In the genomic region with DNA sequence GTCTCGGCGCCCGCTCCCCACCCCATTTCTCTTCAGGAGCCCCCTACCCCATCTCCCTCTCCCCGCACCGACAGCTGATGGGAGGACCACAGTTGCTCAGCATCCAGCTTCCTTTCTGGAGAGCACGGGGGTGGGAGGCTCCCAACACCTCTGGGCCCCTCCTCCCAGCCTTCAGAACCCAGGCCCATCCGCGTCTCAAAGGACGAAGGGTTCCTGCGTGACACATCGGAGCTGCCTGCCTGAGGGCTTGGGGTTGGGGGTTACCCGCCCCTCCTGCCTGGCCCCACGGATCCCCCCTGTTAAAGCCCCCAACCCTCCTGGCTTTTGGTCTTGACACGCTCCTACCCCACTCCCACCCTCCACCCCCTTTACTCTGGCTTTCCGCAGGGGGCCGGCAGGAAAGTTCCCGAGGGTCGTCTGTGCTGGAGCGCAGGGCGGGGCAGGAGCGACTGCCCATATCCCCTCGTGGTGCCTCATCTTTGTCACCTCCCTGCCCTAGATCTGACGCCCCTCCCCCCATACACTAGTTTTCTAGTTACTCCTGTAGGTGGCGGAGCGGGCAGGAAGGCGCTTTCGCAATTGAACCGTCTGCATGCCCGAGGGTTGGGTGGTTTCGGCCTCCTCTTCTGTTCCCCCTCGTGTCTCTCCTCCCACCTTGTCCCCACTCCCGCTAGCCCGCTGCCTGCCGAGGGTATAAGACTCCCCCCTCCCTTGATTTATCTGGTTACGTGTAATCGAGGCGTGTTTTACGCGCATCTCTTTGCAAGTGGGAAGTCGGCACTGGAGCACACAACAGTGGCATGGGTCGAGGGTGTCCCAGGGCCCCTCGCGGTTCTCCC, we compare ENCODE assay signal across 8 cellular contexts. TPM values are rescaled to one million over a fixed set of nuclear protein-coding genes. Genes with fewer than 3 reads are reported as not detected.
DNase-seq lines count a peak whose midpoint lies in the region; ATAC-seq and TF ChIP-seq lines count a peak whose summit lies in the region.

No MANE protein-coding gene starts in this region.

- peaks cover 36% of the 10 kb centered on the region for H3K4me1 Mint-ChIP-seq in activated CD4-positive, alpha-beta memory T cell treated with anti-CD3 and anti-CD28 coated beads for 36 hours (ENCODE audit: low read depth)

- peaks cover 17% of the 10 kb centered on the region for H3K27me3 Mint-ChIP-seq in activated CD4-positive, alpha-beta memory T cell treated with anti-CD3 and anti-CD28 coated beads for 36 hours

- CTCF ChIA-PET in A673 (lab: Charles Lee), result interaction anchor here (0.5 to 2.2 kb wide), 18 partner anchors 15 to 512 kb away, joined by 3 to 37 read pairs (median 4); a partner anchor contains a TSS
- CTCF ChIA-PET in activated CD4-positive, alpha-beta memory T cell treated with anti-CD3 and anti-CD28 coated beads for 36 hours (lab: Charles Lee), result interaction anchor here (0.6 to 2.2 kb wide), 69 partner anchors 8 to 582 kb away, joined by 3 to 62 read pairs (median 5); a partner anchor contains a TSS

- TF ChIP-seq CTCF in A673 (conservative IDR thresholded peaks at IDR 0.05; ENCODE audit: low read depth, low read length), result peak; percentile 64
- no peak for TF ChIP-seq CTCF in lower leg skin (IDR thresholded peaks at IDR 0.05)

- H3K27ac ChIP-seq in A673 (ENCODE audit: low read depth, low read length, poor library complexity, severe bottlenecking) (peak overlapping the region; percentile 76), duodenal mucosa (ENCODE audit: low read depth, low read length) (no peak overlapping the region)

- BruUV-seq in A673 (replicated peaks; lab: Mats Ljungman, UMichigan), result no TSS peak

- no peaks in the 10 kb centered on the region for H3K9me3 ChIP-seq in A673 (ENCODE audit: low read depth, low read length, poor library complexity, severe bottlenecking)
- H3K9me3 ChIP-seq in duodenal mucosa (ENCODE audit: control insufficient read depth in 1 of 2, low read length in 2 of 2), result no peaks in the 10 kb centered on the region

- H3K27ac Mint-ChIP-seq in activated CD4-positive, alpha-beta memory T cell treated with anti-CD3 and anti-CD28 coated beads for 36 hours, result peak overlapping the region; percentile 91

- peaks cover 15% of the 10 kb centered on the region for H3K4me1 ChIP-seq in A673 (ENCODE audit: insufficient read depth, low read length, poor library complexity, severe bottlenecking)
- peaks cover 6 to 25% of the 10 kb centered on the region in 2 donors for H3K4me1 ChIP-seq in duodenal mucosa (ENCODE audit: control insufficient read depth in 1 of 2, insufficient read depth in 2 of 2, low read length in 2 of 2)

- H3K36me3 Mint-ChIP-seq in activated CD4-positive, alpha-beta memory T cell treated with anti-CD3 and anti-CD28 coated beads for 36 hours, result peaks cover 7% of the 10 kb centered on the region

- ATAC-seq in GM18907 (IDR thresholded peaks at IDR 0.05; ENCODE audit: unreplicated experiment) (peak; percentile 19), HG02870 (IDR thresholded peaks at IDR 0.05; ENCODE audit: unreplicated experiment) (no peak)

- H3K4me3 ChIP-seq in A673 (ENCODE audit: low read depth, low read length, poor library complexity, severe bottlenecking) (peak overlapping the region; percentile 97), duodenal mucosa (ENCODE audit: low read depth in 1 of 2, low read length in 2 of 2) (peak overlapping the region; percentile 83 to 93), lower leg skin (ENCODE audit: low read depth, poor library complexity, severe bottlenecking) (peak overlapping the region; percentile 95)

- intact Hi-C loops in A673 (cut with micrococcal nuclease; ENCODE audit: unreplicated experiment) (loop anchor here (2.0 to 5.0 kb wide), 3 partner anchors 29 to 314 kb away; no protein-coding TSS in a partner anchor), lower leg skin (cut with DNase I; ENCODE audit: low total_unique reads) (loop anchor here (2.0 to 10.0 kb wide), 2 partner anchors 113 to 327 kb away; no protein-coding TSS in a partner anchor)
- intact Hi-C loops in activated CD4-positive, alpha-beta memory T cell treated with anti-CD3 and anti-CD28 coated beads for 36 hours (cut with micrococcal nuclease), result loop anchor here (1.0 to 5.0 kb wide), 3 partner anchors 24 to 125 kb away; a partner anchor contains a TSS

- POLR2A ChIA-PET in A673 (lab: Charles Lee; ENCODE audit: low non-redundant PET), result interaction anchor here (0.6 kb wide), 1 partner anchor 149 kb away, joined by 3 read pairs; no protein-coding TSS in a partner anchor
- POLR2A ChIA-PET in activated CD4-positive, alpha-beta memory T cell treated with anti-CD3 and anti-CD28 coated beads for 36 hours (lab: Charles Lee), result interaction anchor here (1.0 to 1.7 kb wide), 4 partner anchors 52 to 119 kb away, joined by 3 to 10 read pairs (median 4); a partner anchor contains a TSS

- peak overlapping the region; percentile 92 to 94 for H3K9ac ChIP-seq in duodenal mucosa (ENCODE audit: low read depth in 1 of 2, low read length in 2 of 2)

- no peaks in the 10 kb centered on the region for H3K9me3 Mint-ChIP-seq in activated CD4-positive, alpha-beta memory T cell treated with anti-CD3 and anti-CD28 coated beads for 36 hours

- H3K4me3 Mint-ChIP-seq in activated CD4-positive, alpha-beta memory T cell treated with anti-CD3 and anti-CD28 coated beads for 36 hours, result peak overlapping the region; percentile 88

- DNase-seq in A673 (ENCODE audit: low spot score) (peak; percentile 89), NCI-H510A treated with DMSO at 0.1 percent for 48 hours (lab: John Stamatoyannopoulos, UW) (peak; percentile 25), lower leg skin (ENCODE audit: low spot score in 2 of 2) (peak; percentile 80 to 95)
- peak; percentile 91 for DNase-seq in activated CD4-positive, alpha-beta memory T cell treated with anti-CD3 and anti-CD28 coated beads for 36 hours
- peak; percentile 80 for DNase-seq in stimulated activated CD4-positive, alpha-beta T cell treated with anti-CD3 and anti-CD28 coated beads, Interleukin-4, amount 100 ng/mL, for 1 hour

- no peaks in the 10 kb centered on the region for H3K27me3 ChIP-seq in A673 (replicated peaks; ENCODE audit: insufficient read depth, low read depth, low read length, poor library complexity)
- peaks cover 5 to 14% of the 10 kb centered on the region in 2 donors for H3K27me3 ChIP-seq in duodenal mucosa (ENCODE audit: control insufficient read depth in 1 of 2, insufficient read depth in 2 of 2, low read length in 2 of 2)

- WGBS in lower leg skin, 2 donors, result 3 to 5% methylated on average over 42 to 43 of the region's 43 CpGs

- no peak for TF ChIP-seq POLR2A in lower leg skin (IDR thresholded peaks at IDR 0.05)

- H3K36me3 ChIP-seq in A673 (ENCODE audit: insufficient read depth, low read length, poor library complexity, severe bottlenecking), result peaks cover 9% of the 10 kb centered on the region
- peaks cover 0 to 12% of the 10 kb centered on the region in 2 donors for H3K36me3 ChIP-seq in duodenal mucosa (ENCODE audit: control insufficient read depth in 1 of 2, insufficient read depth in 2 of 2, low read length in 2 of 2)

RNA-seq across cellular contexts. Expression of a gene that starts 0.9 kb away (rescaled TPM):
- total RNA-seq in A673 (2021), result 105 and 107 TPM in 2 replicates
- 10 to 100 TPM; 77.5 to 88.2 TPM for total RNA-seq in activated CD4-positive, alpha-beta memory T cell treated with anti-CD3 and anti-CD28 coated beads for 36 hours
- 100 to 1,000 TPM; 115 to 197 (median 143) TPM for total RNA-seq in lower leg skin

RNA-seq across cellular contexts. Expression of a gene that starts 4.7 kb away (rescaled TPM):
- total RNA-seq in A673 (2021) (4.0 and 4.1 TPM in 2 replicates), lower leg skin (not detected)
- not detected for total RNA-seq in activated CD4-positive, alpha-beta memory T cell treated with anti-CD3 and anti-CD28 coated beads for 36 hours

RNA-seq across cellular contexts. Expression of a gene that starts 12.7 kb away (rescaled TPM):
- total RNA-seq in A673 (2021) (not detected in 2 replicates), lower leg skin (not detected)
- total RNA-seq in activated CD4-positive, alpha-beta memory T cell treated with anti-CD3 and anti-CD28 coated beads for 36 hours, result not detected

RNA-seq across cellular contexts. Expression of a gene that starts 20.4 kb away (rescaled TPM):
- total RNA-seq in A673 (2021) (not detected in 2 replicates), lower leg skin (not detected)
- total RNA-seq in activated CD4-positive, alpha-beta memory T cell treated with anti-CD3 and anti-CD28 coated beads for 36 hours, result 1 to 10 TPM; 3.5 to 4.1 TPM

RNA-seq across cellular contexts. Expression of a gene that starts 44.6 kb away (rescaled TPM):
- total RNA-seq in A673 (2021) (49.8 and 60.0 TPM in 2 replicates), lower leg skin (100 to 1,000 TPM in 1 of 4 donors, 10 to 100 TPM in 3; 43.8 to 109 (median 69.9) TPM)
- 100 to 1,000 TPM; 109 to 111 TPM for total RNA-seq in activated CD4-positive, alpha-beta memory T cell treated with anti-CD3 and anti-CD28 coated beads for 36 hours

Comparison
In these comparisons a context has a peak if more than half of its experiments do, and no peak if none do; other contexts are left out.
1. DNase-seq: peak in every context shown above with its lines; median percentile 91 in activated CD4-positive, alpha-beta memory T cell treated with anti-CD3 and anti-CD28 coated beads for 36 hours; 89 in A673; 88 in lower leg skin; 80 in stimulated activated CD4-positive, alpha-beta T cell treated with anti-CD3 and anti-CD28 coated beads, Interleukin-4, amount 100 ng/mL, for 1 hour; 25 in NCI-H510A treated with DMSO at 0.1 percent for 48 hours.